Comparison of ENCODE assay signal across 1 cellular context in the genomic region with DNA sequence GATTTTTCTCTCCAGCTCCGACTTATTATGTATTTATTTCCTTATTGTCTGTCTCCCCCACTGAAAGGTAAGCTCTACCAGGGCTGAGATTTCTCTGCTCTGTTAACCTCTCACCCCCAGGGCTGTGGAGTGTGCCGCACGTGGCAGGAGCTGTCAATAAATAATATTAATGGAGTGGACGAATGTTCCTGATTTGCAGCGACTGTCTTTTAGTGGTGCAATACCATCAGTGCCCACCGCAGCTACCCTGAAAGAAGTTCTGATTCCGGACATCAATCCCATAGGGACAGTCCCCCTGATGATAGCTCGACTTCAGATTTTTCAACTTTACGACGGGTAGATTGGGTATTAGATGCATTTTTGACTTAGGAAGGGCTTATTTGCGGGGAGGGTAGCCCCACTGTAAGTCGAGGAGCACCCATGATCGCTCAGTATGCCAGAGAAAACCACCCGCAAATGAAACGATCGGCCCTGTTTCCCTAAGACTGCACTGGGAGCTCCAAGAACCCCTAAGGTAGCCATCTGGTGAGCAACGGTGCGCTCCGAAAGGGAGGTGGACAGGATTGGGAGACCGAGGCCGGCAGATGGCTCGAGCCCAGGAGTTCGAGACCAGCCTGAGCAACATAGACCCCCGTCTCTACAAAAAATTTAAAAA.
TF ChIP-seq lines count a peak whose summit lies in the region.

No MANE protein-coding gene starts in this region.

TF ChIP-seq in K562, 482 proteins besides CTCF, POLR2A, EP300 and RAD21 (continued from another document):
- TF ChIP-seq, protein P1, sequence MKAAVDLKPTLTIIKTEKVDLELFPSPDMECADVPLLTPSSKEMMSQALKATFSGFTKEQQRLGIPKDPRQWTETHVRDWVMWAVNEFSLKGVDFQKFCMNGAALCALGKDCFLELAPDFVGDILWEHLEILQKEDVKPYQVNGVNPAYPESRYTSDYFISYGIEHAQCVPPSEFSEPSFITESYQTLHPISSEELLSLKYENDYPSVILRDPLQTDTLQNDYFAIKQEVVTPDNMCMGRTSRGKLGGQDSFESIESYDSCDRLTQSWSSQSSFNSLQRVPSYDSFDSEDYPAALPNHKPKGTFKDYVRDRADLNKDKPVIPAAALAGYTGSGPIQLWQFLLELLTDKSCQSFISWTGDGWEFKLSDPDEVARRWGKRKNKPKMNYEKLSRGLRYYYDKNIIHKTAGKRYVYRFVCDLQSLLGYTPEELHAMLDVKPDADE (conservative IDR thresholded peaks at IDR 0.05; ENCODE audit: control insufficient read depth, low read depth, low read length), result no peak
- TF ChIP-seq, protein P2, sequence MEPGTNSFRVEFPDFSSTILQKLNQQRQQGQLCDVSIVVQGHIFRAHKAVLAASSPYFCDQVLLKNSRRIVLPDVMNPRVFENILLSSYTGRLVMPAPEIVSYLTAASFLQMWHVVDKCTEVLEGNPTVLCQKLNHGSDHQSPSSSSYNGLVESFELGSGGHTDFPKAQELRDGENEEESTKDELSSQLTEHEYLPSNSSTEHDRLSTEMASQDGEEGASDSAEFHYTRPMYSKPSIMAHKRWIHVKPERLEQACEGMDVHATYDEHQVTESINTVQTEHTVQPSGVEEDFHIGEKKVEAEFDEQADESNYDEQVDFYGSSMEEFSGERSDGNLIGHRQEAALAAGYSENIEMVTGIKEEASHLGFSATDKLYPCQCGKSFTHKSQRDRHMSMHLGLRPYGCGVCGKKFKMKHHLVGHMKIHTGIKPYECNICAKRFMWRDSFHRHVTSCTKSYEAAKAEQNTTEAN (CRISPR knock-in tag; IDR thresholded peaks at IDR 0.05), result no peak
- TF ChIP-seq CREBBP (IDR thresholded peaks at IDR 0.05; ENCODE audit: low read depth, low read length), result no peak
- no peak for TF ChIP-seq MECOM (CRISPR knock-in tag; IDR thresholded peaks at IDR 0.05)
- TF ChIP-seq, protein P3, sequence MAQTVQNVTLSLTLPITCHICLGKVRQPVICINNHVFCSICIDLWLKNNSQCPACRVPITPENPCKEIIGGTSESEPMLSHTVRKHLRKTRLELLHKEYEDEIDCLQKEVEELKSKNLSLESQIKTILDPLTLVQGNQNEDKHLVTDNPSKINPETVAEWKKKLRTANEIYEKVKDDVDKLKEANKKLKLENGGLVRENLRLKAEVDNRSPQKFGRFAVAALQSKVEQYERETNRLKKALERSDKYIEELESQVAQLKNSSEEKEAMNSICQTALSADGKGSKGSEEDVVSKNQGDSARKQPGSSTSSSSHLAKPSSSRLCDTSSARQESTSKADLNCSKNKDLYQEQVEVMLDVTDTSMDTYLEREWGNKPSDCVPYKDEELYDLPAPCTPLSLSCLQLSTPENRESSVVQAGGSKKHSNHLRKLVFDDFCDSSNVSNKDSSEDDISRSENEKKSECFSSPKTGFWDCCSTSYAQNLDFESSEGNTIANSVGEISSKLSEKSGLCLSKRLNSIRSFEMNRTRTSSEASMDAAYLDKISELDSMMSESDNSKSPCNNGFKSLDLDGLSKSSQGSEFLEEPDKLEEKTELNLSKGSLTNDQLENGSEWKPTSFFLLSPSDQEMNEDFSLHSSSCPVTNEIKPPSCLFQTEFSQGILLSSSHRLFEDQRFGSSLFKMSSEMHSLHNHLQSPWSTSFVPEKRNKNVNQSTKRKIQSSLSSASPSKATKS (CRISPR knock-in tag; IDR thresholded peaks at IDR 0.05), result no peak
- TF ChIP-seq, protein P4, sequence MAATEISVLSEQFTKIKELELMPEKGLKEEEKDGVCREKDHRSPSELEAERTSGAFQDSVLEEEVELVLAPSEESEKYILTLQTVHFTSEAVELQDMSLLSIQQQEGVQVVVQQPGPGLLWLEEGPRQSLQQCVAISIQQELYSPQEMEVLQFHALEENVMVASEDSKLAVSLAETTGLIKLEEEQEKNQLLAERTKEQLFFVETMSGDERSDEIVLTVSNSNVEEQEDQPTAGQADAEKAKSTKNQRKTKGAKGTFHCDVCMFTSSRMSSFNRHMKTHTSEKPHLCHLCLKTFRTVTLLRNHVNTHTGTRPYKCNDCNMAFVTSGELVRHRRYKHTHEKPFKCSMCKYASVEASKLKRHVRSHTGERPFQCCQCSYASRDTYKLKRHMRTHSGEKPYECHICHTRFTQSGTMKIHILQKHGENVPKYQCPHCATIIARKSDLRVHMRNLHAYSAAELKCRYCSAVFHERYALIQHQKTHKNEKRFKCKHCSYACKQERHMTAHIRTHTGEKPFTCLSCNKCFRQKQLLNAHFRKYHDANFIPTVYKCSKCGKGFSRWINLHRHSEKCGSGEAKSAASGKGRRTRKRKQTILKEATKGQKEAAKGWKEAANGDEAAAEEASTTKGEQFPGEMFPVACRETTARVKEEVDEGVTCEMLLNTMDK (IDR thresholded peaks at IDR 0.05; ENCODE audit: borderline replicate concordance, insufficient read depth, low read depth, low read length, poor library complexity, severe bottlenecking), result no peak
- TF ChIP-seq RHOXF2B (CRISPR knock-in tag; conservative IDR thresholded peaks at IDR 0.05), result no peak
